8 cellular contexts compared by ENCODE assay signal in the genomic region with DNA sequence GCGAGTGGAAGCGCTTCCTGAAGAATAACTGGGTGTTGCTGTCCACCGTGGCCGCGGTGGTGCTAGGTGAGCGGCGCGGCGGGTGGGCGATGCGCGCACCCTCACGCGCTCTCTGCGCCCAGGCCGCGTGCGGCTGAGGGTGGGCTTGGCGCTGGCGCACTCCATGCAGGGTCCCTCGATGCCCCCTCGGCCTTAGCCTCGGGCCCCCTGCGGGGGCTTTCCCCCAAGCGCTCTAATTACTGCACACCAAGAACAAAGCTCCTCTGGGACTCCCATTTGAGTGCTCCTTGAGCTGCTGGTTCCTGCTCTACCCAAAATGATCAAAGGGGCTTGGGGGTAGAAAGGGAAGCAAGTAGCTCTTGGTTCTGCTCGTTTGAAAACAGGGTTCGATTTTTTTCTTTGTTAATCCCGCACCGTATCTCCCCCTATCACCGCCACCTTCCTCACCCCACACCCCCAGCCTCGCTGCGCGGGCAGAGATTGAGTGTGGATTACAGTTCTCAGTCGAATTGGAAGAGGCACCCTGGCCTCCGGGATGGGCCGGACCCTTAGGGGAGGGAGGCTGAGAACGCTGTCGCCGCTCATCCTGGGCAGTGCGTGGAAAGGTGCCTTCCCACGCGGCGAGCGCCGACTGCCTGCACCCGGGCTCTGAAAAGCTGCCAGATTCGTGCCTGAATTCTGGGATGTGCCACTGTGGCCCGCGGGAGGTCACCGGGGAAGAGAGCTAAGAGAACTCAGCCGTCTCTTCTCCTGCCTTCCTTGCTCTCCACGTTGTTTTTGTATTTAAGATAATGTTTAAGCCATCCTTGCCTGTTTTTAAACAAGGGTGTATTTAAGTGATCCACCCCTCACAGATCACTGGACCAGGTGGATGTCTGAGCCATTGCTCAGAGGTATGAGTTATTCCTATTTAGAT. TPM values are rescaled to one million over a fixed set of nuclear protein-coding genes. Genes with fewer than 3 reads are reported as not detected.
A peak's percentile ranks its signal among the peaks of the same experiment; 100 is the strongest.
DNase-seq lines count a peak whose midpoint lies in the region; ATAC-seq and TF ChIP-seq lines count a peak whose summit lies in the region.

No MANE protein-coding gene starts in this region.

- H3K4me1 Mint-ChIP-seq in natural killer cell treated with Interleukin-12 subunit alpha and Interleukin-12 subunit beta and Interleukin-15 and Interleukin-18, amount 100 ng/mL, for 72 hours (ENCODE audit: low read depth in 2 of 2), result peaks cover 13 to 15% of the 10 kb centered on the region in 2 donors

- no peak overlapping the region for H2AFZ ChIP-seq in OCI-LY3 (ENCODE audit: low read depth, low read length)

- H3K9ac ChIP-seq in OCI-LY3 (ENCODE audit: low read length), result no peak overlapping the region

- no peaks in the 10 kb centered on the region for H3K9me3 ChIP-seq in OCI-LY3 (ENCODE audit: insufficient read depth, low read length)

- peaks cover 20% of the 10 kb centered on the region for H3K27me3 ChIP-seq in OCI-LY3 (ENCODE audit: low read depth, low read length)

- peaks cover 44 to 56% of the 10 kb centered on the region in 2 donors for H3K27me3 Mint-ChIP-seq in natural killer cell treated with Interleukin-12 subunit alpha and Interleukin-12 subunit beta and Interleukin-15 and Interleukin-18, amount 100 ng/mL, for 72 hours

- H3K27ac Mint-ChIP-seq in natural killer cell treated with Interleukin-12 subunit alpha and Interleukin-12 subunit beta and Interleukin-15 and Interleukin-18, amount 100 ng/mL, for 72 hours, result no peak overlapping the region

- no peaks in the 10 kb centered on the region for H3K36me3 Mint-ChIP-seq in natural killer cell treated with Interleukin-12 subunit alpha and Interleukin-12 subunit beta and Interleukin-15 and Interleukin-18, amount 100 ng/mL, for 72 hours

- no peaks in the 10 kb centered on the region for H3K36me3 ChIP-seq in OCI-LY3 (replicated peaks; ENCODE audit: low read depth, low read length)

- TF ChIP-seq CTCF in GM10248 (IDR thresholded peaks at IDR 0.05; ENCODE audit: control extremely low read depth, extremely low read depth, low read depth, missing control alignments), result peak; percentile 3
- no peak for TF ChIP-seq CTCF in OCI-LY3 (IDR thresholded peaks at IDR 0.05; ENCODE audit: low read depth, low read length)
- no peak for TF ChIP-seq CTCF in epithelial cell of esophagus (IDR thresholded peaks at IDR 0.05; ENCODE audit: insufficient read depth, low read depth, low read length, missing control alignments)

- H3K9me3 Mint-ChIP-seq in natural killer cell treated with Interleukin-12 subunit alpha and Interleukin-12 subunit beta and Interleukin-15 and Interleukin-18, amount 100 ng/mL, for 72 hours, result no peaks in the 10 kb centered on the region

- peak; percentile 38 for DNase-seq in GM10248 (ENCODE audit: extremely low spot score)
- no peak for DNase-seq in epithelial cell of esophagus (ENCODE audit: low read depth)
- no peak for DNase-seq in natural killer cell treated with Interleukin-12 subunit alpha and Interleukin-12 subunit beta and Interleukin-15 and Interleukin-18, amount 100 ng/mL, for 72 hours (ENCODE audit: low spot score)
- DNase-seq in A172 (ENCODE audit: low spot score), result no peak
- no peak for DNase-seq in NCI-H1694 treated with DMSO at 0.1 percent for 48 hours (lab: John Stamatoyannopoulos, UW)

- H3K27ac ChIP-seq in OCI-LY3 (ENCODE audit: low read length), result no peak overlapping the region

- ATAC-seq in GM21723 (IDR thresholded peaks at IDR 0.05; ENCODE audit: unreplicated experiment) (peak; percentile 13), HG03196 (IDR thresholded peaks at IDR 0.05; ENCODE audit: unreplicated experiment) (no peak)
- no peak for ATAC-seq in natural killer cell treated with Interleukin-12 subunit alpha and Interleukin-12 subunit beta and Interleukin-15 and Interleukin-18, amount 100 ng/mL, for 72 hours

- H4K20me1 ChIP-seq in OCI-LY3 (ENCODE audit: insufficient read depth, low read length), result no peaks in the 10 kb centered on the region

- POLR2A ChIA-PET in GM10248 (lab: Yijun Ruan, JAX), result interaction anchor here (0.6 to 1.1 kb wide), 4 partner anchors 12 to 187 kb away, joined by 3 to 4 read pairs (median 4); no protein-coding TSS in a partner anchor

- CTCF ChIA-PET in GM10248 (lab: Yijun Ruan, JAX), result interaction anchor here (1.0 to 1.9 kb wide), 10 partner anchors 9 to 67 kb away, joined by 3 to 6 read pairs (median 4); no protein-coding TSS in a partner anchor

- peak overlapping the region; percentile 60 for H3K4me3 ChIP-seq in OCI-LY3 (ENCODE audit: low read length)
- peak overlapping the region; percentile 54 for H3K4me3 ChIP-seq in epithelial cell of esophagus (ENCODE audit: low read length)

- no peaks in the 10 kb centered on the region for H3K79me2 ChIP-seq in OCI-LY3 (ENCODE audit: low read length)

- H3K4me1 ChIP-seq in OCI-LY3 (ENCODE audit: low read length), result peaks cover 12% of the 10 kb centered on the region

- peak overlapping the region; percentile 46 for H3K4me2 ChIP-seq in OCI-LY3 (ENCODE audit: low read length)

- H3K4me3 Mint-ChIP-seq in natural killer cell treated with Interleukin-12 subunit alpha and Interleukin-12 subunit beta and Interleukin-15 and Interleukin-18, amount 100 ng/mL, for 72 hours, result peak overlapping the region; percentile 38

RNA-seq across cellular contexts. Expression of gene SLC1A1, which starts 0.7 kb away (rescaled TPM):
- total RNA-seq in natural killer cell treated with Interleukin-12 subunit alpha and Interleukin-12 subunit beta and Interleukin-15 and Interleukin-18, amount 100 ng/mL, for 72 hours, result under 1 TPM in 1 of 2 donors, not detected in 1; 0.14 TPM
- 1.7 TPM in 2 replicates for total RNA-seq in A172 (2014; rRNA removed; shearing (Covaris generic))
